Comparison of ENCODE assay signal across 17 cellular contexts in genomic region chr3:128335621-128336296, GRCh38.
DNase-seq lines count a peak whose midpoint lies in the region; ATAC-seq, FAIRE-seq and TF ChIP-seq lines count a peak whose summit lies in the region.
"Had no signal": no experiment of that assay in that cellular context is flagged by ENCODE, and none has a peak within 500 bp of the region (broad histone marks: within the 10 kb centered on the region; RNA-seq: fewer than 3 reads in every experiment).

No MANE protein-coding gene starts in this region.

- TF ChIP-seq CTCF in RWPE2 (IDR thresholded peaks at IDR 0.05; ENCODE audit: poor library complexity, severe bottlenecking) (no peak), hepatocyte (IDR thresholded peaks at IDR 0.05; ENCODE audit: poor library complexity) (no peak), pancreas (IDR thresholded peaks at IDR 0.05) (no peak)

- H3K4me2 ChIP-seq in hepatocyte, result no peak overlapping the region

- WGBS in hepatocyte (ENCODE audit: low lambda C conversion rate, missing lambda C conversion rate), result 57% methylated on average over 5 of the region's 5 CpGs
- 34 to 43% methylated on average over 4 to 5 of the region's 5 CpGs for WGBS in pancreas, 2 donors

- ATAC-seq in RWPE2 (ENCODE audit: low read depth) (peak; percentile 41; the same call in 2 of the 3 replicates), pancreas (peak; percentile 78 to 85 (median 84)), HG03469 (IDR thresholded peaks at IDR 0.05; ENCODE audit: unreplicated experiment) (no peak), HG03045 (IDR thresholded peaks at IDR 0.05; ENCODE audit: unreplicated experiment) (no peak)
- ATAC-seq: activated CD4-positive, CD25-positive, alpha-beta regulatory T cell treated with anti-CD3 and anti-CD28 coated beads, Interleukin-2, amount 50 U/mL, for 24 hours had no signal

- DNase-seq in H7 (peak; percentile 64), RWPE2 (ENCODE audit: low spot score) (no peak), hepatocyte (ENCODE audit: low spot score) (no peak), pancreas (peak; percentile 39 to 73 (median 64)), NCI-H1092 treated with DMSO at 0.1 percent for 48 hours (lab: John Stamatoyannopoulos, UW) (no peak)
- no peak for DNase-seq in central memory CD4-positive, alpha-beta T cell
- DNase-seq: activated naive CD4-positive, alpha-beta T cell treated with anti-CD3 and anti-CD28 coated beads, Interleukin-2, amount 50 U/mL, for 16 hours; DMS79; effector CD4-positive, alpha-beta T cell; Kasumi-1; NCI-H187; stimulated activated CD4-positive, alpha-beta T cell treated with anti-CD3 and anti-CD28 coated beads, Interleukin-4, amount 100 ng/mL, for 24 hours; thyroid gland had no signal

- H3K4me3 ChIP-seq in H7 (ENCODE audit: insufficient read depth, low read depth, low read length), result no peak overlapping the region
- H3K4me3 ChIP-seq in RWPE2 (ENCODE audit: severe bottlenecking), result no peak overlapping the region
- H3K4me3 ChIP-seq in hepatocyte, result no peak overlapping the region
- no peak overlapping the region for H3K4me3 ChIP-seq in pancreas
- H3K4me3 ChIP-seq: BLaER1 treated with 17β-estradiol and CSF1 and Interleukin-3, amounts not matched to agents 10 nM and 100 nM; thyroid gland had no signal

- H4K20me1 ChIP-seq in hepatocyte (ENCODE audit: insufficient read depth, poor library complexity, severe bottlenecking), result no peaks in the 10 kb centered on the region

- H3K27me3 ChIP-seq in H7 (ENCODE audit: control insufficient read depth, insufficient read depth, low read length), result no peaks in the 10 kb centered on the region
- no peaks in the 10 kb centered on the region for H3K27me3 ChIP-seq in RWPE2 (ENCODE audit: insufficient read depth, poor library complexity, severe bottlenecking)
- no peaks in the 10 kb centered on the region for H3K27me3 ChIP-seq in hepatocyte
- H3K27me3 ChIP-seq in pancreas, result no peaks in the 10 kb centered on the region
- H3K27me3 ChIP-seq: BLaER1 treated with 17β-estradiol and CSF1 and Interleukin-3, amounts not matched to agents 10 nM and 100 nM; thyroid gland had no signal

- no peak for FAIRE-seq in pancreas (lab: Jason Lieb, UNC)

- no peaks in the 10 kb centered on the region for H3K9me2 ChIP-seq in hepatocyte (replicated peaks; ENCODE audit: insufficient read depth)

- no peaks in the 10 kb centered on the region for H3K79me2 ChIP-seq in hepatocyte

- H3K27ac ChIP-seq in RWPE2 (ENCODE audit: poor library complexity, severe bottlenecking) (no peak overlapping the region), hepatocyte (peak overlapping the region; percentile 49), pancreas (peak overlapping the region; percentile 16 to 60 (median 54))
- H3K27ac ChIP-seq: BLaER1 treated with 17β-estradiol and CSF1 and Interleukin-3, amounts not matched to agents 10 nM and 100 nM; thyroid gland had no signal

- H3K4me1 ChIP-seq in RWPE2 (ENCODE audit: insufficient read depth, poor library complexity, severe bottlenecking) (peaks cover 25% of the 10 kb centered on the region), hepatocyte (ENCODE audit: insufficient read depth) (peaks cover 40% of the 10 kb centered on the region), pancreas (peaks cover 8 to 42% (median 26%) of the 10 kb centered on the region in 3 donors)
- H3K4me1 ChIP-seq: thyroid gland had no signal

- H3K36me3 ChIP-seq in H7 (replicated peaks; ENCODE audit: control insufficient read depth, insufficient read depth, low read length), result no peaks in the 10 kb centered on the region
- H3K36me3 ChIP-seq in RWPE2 (ENCODE audit: low read depth), result no peaks in the 10 kb centered on the region
- no peaks in the 10 kb centered on the region for H3K36me3 ChIP-seq in hepatocyte (replicated peaks; ENCODE audit: insufficient read depth, low read depth)
- no peaks in the 10 kb centered on the region for H3K36me3 ChIP-seq in pancreas
- H3K36me3 ChIP-seq: thyroid gland had no signal

- intact Hi-C loops in pancreas (cut with DNase I), result no loop called here

- H2AFZ ChIP-seq in hepatocyte, result no peak overlapping the region

- H3K9me3 ChIP-seq in RWPE2 (ENCODE audit: severe bottlenecking) (no peaks in the 10 kb centered on the region), hepatocyte (ENCODE audit: low read depth) (no peaks in the 10 kb centered on the region), pancreas (no peaks in the 10 kb centered on the region)
- H3K9me3 ChIP-seq: BLaER1 treated with 17β-estradiol and CSF1 and Interleukin-3, amounts not matched to agents 10 nM and 100 nM; thyroid gland had no signal

Comparison
In these comparisons a context has a peak if more than half of its experiments do, and no peak if none do; other contexts are left out.
1. DNase-seq: peak in H7 (single experiment) and pancreas (6 of 6); none in RWPE2 (single experiment), hepatocyte (single experiment), central memory CD4-positive, alpha-beta T cell (single experiment) and NCI-H1092 treated with DMSO at 0.1 percent for 48 hours (single experiment).
2. ATAC-seq: peak in RWPE2 (single experiment) and pancreas (4 of 4); none in HG03469 (single experiment) and HG03045 (single experiment).